ENCODE assay signal across 1 cellular context in the genomic region with DNA sequence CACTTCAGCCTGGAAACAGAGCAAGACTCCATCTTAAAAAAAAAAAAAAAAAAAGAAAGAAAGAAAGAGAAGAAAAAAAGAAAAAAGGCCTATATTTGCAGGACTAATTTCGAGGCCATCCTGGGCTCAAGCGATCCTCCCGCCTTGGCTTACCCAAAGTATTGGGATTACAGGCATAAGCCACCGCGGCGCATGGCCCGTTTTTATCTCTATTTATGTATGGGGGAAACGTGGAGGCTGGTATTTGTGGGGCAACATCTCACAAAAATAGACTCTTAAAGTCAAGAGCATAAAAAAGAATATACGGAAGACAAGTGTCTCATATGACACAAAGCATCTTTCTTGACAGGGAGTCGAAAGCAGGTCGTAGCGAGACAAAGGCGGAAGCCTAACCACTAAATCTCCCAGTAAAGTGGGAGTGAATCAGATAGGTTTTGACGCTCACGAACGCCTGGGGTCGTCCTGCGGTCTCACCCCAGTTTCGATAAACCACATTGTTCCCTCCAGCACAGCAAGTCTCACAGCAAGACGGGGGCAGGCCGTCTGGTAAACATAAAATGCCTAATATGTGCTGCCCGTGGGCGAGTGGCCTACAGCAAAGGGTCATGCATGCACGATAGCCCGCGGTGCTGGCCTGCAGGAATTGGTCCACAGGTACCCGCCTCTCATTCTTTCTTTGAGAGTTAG.
TF ChIP-seq lines count a peak whose summit lies in the region.

No MANE protein-coding gene starts in this region.

TF ChIP-seq in K562, 482 proteins besides CTCF, POLR2A, EP300 and RAD21 (continued from another document):
- TF ChIP-seq, protein P1, sequence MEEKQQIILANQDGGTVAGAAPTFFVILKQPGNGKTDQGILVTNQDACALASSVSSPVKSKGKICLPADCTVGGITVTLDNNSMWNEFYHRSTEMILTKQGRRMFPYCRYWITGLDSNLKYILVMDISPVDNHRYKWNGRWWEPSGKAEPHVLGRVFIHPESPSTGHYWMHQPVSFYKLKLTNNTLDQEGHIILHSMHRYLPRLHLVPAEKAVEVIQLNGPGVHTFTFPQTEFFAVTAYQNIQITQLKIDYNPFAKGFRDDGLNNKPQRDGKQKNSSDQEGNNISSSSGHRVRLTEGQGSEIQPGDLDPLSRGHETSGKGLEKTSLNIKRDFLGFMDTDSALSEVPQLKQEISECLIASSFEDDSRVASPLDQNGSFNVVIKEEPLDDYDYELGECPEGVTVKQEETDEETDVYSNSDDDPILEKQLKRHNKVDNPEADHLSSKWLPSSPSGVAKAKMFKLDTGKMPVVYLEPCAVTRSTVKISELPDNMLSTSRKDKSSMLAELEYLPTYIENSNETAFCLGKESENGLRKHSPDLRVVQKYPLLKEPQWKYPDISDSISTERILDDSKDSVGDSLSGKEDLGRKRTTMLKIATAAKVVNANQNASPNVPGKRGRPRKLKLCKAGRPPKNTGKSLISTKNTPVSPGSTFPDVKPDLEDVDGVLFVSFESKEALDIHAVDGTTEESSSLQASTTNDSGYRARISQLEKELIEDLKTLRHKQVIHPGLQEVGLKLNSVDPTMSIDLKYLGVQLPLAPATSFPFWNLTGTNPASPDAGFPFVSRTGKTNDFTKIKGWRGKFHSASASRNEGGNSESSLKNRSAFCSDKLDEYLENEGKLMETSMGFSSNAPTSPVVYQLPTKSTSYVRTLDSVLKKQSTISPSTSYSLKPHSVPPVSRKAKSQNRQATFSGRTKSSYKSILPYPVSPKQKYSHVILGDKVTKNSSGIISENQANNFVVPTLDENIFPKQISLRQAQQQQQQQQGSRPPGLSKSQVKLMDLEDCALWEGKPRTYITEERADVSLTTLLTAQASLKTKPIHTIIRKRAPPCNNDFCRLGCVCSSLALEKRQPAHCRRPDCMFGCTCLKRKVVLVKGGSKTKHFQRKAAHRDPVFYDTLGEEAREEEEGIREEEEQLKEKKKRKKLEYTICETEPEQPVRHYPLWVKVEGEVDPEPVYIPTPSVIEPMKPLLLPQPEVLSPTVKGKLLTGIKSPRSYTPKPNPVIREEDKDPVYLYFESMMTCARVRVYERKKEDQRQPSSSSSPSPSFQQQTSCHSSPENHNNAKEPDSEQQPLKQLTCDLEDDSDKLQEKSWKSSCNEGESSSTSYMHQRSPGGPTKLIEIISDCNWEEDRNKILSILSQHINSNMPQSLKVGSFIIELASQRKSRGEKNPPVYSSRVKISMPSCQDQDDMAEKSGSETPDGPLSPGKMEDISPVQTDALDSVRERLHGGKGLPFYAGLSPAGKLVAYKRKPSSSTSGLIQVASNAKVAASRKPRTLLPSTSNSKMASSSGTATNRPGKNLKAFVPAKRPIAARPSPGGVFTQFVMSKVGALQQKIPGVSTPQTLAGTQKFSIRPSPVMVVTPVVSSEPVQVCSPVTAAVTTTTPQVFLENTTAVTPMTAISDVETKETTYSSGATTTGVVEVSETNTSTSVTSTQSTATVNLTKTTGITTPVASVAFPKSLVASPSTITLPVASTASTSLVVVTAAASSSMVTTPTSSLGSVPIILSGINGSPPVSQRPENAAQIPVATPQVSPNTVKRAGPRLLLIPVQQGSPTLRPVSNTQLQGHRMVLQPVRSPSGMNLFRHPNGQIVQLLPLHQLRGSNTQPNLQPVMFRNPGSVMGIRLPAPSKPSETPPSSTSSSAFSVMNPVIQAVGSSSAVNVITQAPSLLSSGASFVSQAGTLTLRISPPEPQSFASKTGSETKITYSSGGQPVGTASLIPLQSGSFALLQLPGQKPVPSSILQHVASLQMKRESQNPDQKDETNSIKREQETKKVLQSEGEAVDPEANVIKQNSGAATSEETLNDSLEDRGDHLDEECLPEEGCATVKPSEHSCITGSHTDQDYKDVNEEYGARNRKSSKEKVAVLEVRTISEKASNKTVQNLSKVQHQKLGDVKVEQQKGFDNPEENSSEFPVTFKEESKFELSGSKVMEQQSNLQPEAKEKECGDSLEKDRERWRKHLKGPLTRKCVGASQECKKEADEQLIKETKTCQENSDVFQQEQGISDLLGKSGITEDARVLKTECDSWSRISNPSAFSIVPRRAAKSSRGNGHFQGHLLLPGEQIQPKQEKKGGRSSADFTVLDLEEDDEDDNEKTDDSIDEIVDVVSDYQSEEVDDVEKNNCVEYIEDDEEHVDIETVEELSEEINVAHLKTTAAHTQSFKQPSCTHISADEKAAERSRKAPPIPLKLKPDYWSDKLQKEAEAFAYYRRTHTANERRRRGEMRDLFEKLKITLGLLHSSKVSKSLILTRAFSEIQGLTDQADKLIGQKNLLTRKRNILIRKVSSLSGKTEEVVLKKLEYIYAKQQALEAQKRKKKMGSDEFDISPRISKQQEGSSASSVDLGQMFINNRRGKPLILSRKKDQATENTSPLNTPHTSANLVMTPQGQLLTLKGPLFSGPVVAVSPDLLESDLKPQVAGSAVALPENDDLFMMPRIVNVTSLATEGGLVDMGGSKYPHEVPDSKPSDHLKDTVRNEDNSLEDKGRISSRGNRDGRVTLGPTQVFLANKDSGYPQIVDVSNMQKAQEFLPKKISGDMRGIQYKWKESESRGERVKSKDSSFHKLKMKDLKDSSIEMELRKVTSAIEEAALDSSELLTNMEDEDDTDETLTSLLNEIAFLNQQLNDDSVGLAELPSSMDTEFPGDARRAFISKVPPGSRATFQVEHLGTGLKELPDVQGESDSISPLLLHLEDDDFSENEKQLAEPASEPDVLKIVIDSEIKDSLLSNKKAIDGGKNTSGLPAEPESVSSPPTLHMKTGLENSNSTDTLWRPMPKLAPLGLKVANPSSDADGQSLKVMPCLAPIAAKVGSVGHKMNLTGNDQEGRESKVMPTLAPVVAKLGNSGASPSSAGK (IDR thresholded peaks at IDR 0.05): peak; percentile 45
- TF ChIP-seq POLR2H (tag; IDR thresholded peaks at IDR 0.05; ENCODE audit: low read depth): no peak
- TF ChIP-seq NRF1 (conservative IDR thresholded peaks at IDR 0.05 in 1 of 2, IDR thresholded peaks at IDR 0.05 in 1 of 2): no peak
- 0 out of 2 replicates have a peak, but pooled peaks have one; percentile 46 for TF ChIP-seq CXXC5 (CRISPR knock-in tag; IDR thresholded peaks at IDR 0.05)
- no peak for TF ChIP-seq SUPT5H (IDR thresholded peaks at IDR 0.05)
- TF ChIP-seq ZFP1 (CRISPR knock-in tag; IDR thresholded peaks at IDR 0.05): no peak
- peak; percentile 24; the same call in 1 of the 2 replicates for TF ChIP-seq SMAD4 (CRISPR knock-in tag; conservative IDR thresholded peaks at IDR 0.05)
- TF ChIP-seq ZNF583 (CRISPR knock-in tag; IDR thresholded peaks at IDR 0.05): no peak
- no peak for TF ChIP-seq NEUROD1 (IDR thresholded peaks at IDR 0.05; ENCODE audit: borderline replicate concordance, low read depth, low read length, partially characterized antibody)
- no peak for TF ChIP-seq SMAD3 (CRISPR knock-in tag; conservative IDR thresholded peaks at IDR 0.05)
- peak; percentile 23; the same call in 1 of the 2 replicates for TF ChIP-seq PHF8 (IDR thresholded peaks at IDR 0.05; ENCODE audit: borderline replicate concordance, low read length)
- TF ChIP-seq MEF2A (IDR thresholded peaks at IDR 0.05; ENCODE audit: control insufficient read depth, low read depth, low read length): no peak
- TF ChIP-seq, protein P2, sequence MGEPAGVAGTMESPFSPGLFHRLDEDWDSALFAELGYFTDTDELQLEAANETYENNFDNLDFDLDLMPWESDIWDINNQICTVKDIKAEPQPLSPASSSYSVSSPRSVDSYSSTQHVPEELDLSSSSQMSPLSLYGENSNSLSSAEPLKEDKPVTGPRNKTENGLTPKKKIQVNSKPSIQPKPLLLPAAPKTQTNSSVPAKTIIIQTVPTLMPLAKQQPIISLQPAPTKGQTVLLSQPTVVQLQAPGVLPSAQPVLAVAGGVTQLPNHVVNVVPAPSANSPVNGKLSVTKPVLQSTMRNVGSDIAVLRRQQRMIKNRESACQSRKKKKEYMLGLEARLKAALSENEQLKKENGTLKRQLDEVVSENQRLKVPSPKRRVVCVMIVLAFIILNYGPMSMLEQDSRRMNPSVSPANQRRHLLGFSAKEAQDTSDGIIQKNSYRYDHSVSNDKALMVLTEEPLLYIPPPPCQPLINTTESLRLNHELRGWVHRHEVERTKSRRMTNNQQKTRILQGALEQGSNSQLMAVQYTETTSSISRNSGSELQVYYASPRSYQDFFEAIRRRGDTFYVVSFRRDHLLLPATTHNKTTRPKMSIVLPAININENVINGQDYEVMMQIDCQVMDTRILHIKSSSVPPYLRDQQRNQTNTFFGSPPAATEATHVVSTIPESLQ (CRISPR knock-in tag; IDR thresholded peaks at IDR 0.05): no peak
- TF ChIP-seq, protein P3, sequence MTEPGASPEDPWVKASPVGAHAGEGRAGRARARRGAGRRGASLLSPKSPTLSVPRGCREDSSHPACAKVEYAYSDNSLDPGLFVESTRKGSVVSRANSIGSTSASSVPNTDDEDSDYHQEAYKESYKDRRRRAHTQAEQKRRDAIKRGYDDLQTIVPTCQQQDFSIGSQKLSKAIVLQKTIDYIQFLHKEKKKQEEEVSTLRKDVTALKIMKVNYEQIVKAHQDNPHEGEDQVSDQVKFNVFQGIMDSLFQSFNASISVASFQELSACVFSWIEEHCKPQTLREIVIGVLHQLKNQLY (CRISPR knock-in tag; conservative IDR thresholded peaks at IDR 0.05): no peak
- TF ChIP-seq MAZ (CRISPR knock-in tag; conservative IDR thresholded peaks at IDR 0.05 in 1 of 2, IDR thresholded peaks at IDR 0.05 in 1 of 2): no peak
- TF ChIP-seq ELF1 (tag; IDR thresholded peaks at IDR 0.05): 0 out of 2 replicates have a peak, but pooled peaks have one; percentile 16
- TF ChIP-seq SIRT6 (IDR thresholded peaks at IDR 0.05; ENCODE audit: low read depth, low read length): no peak
- TF ChIP-seq, protein P4, sequence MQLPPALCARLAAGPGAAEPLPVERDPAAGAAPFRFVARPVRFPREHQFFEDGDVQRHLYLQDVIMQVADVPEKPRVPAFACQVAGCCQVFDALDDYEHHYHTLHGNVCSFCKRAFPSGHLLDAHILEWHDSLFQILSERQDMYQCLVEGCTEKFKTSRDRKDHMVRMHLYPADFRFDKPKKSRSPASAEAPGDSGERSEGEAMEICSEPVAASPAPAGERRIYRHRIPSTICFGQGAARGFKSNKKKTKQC (CRISPR knock-in tag; IDR thresholded peaks at IDR 0.05): no peak
- no peak for TF ChIP-seq TEAD2 (tag; IDR thresholded peaks at IDR 0.05)
- TF ChIP-seq, protein P5, sequence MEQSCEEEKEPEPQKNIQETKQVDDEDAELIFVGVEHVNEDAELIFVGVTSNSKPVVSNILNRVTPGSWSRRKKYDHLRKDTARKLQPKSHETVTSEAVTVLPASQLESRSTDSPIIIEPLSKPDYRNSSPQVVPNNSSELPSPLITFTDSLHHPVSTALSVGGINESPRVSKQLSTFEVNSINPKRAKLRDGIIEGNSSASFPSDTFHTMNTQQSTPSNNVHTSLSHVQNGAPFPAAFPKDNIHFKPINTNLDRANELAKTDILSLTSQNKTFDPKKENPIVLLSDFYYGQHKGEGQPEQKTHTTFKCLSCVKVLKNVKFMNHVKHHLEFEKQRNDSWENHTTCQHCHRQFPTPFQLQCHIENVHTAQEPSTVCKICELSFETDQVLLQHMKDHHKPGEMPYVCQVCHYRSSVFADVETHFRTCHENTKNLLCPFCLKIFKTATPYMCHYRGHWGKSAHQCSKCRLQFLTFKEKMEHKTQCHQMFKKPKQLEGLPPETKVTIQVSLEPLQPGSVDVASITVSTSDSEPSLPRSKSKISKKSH (CRISPR knock-in tag; IDR thresholded peaks at IDR 0.05): no peak
- peak; percentile 97 for TF ChIP-seq ZKSCAN8 (CRISPR knock-in tag; IDR thresholded peaks at IDR 0.05)
- TF ChIP-seq KDM1A (IDR thresholded peaks at IDR 0.05): peak in 1 of 2 experiments; percentile 20; a peak in 1 of 4 replicates
- no peak for TF ChIP-seq ZNF436 (CRISPR knock-in tag; IDR thresholded peaks at IDR 0.05)
